In genomic region chr2:190882831-190883582, GRCh38 we compare ENCODE assay signal across 8 cellular contexts. TPM values are rescaled to one million over a fixed set of nuclear protein-coding genes. Genes with fewer than 3 reads are reported as not detected.
DNase-seq lines count a peak whose midpoint lies in the region; ATAC-seq lines count a peak whose summit lies in the region.

No MANE protein-coding gene starts in this region.

- no peak for ATAC-seq in stimulated activated memory B cell treated with anti-CD40 and anti-IgM and Interleukin-4, amounts not matched to agents 10 μg/mL and 1 μg/mL and 100 μg/mL, for 72 hours
- no peak for ATAC-seq in HG03108 (IDR thresholded peaks at IDR 0.05; ENCODE audit: unreplicated experiment)

- H3K27ac Mint-ChIP-seq in activated CD4-positive, alpha-beta T cell treated with anti-CD3 and anti-CD28 coated beads, Interleukin-2, amount 10 ng/mL, durations not matched to agents 7 days and 5 days = peak overlapping the region; percentile 99
- peak overlapping the region; percentile 98 for H3K27ac Mint-ChIP-seq in T-helper 2 cell treated with Interferon-gamma antibody and Interleukin-4, amounts not matched to agents 5 μg/mL and 100 μg/mL, for 36 hours
- H3K27ac Mint-ChIP-seq in stimulated activated memory B cell treated with anti-CD40 and anti-IgM and Interleukin-4, amounts not matched to agents 10 μg/mL and 1 μg/mL and 100 μg/mL, for 72 hours = peak overlapping the region; percentile 94

- H3K27me3 Mint-ChIP-seq in activated CD4-positive, alpha-beta T cell treated with anti-CD3 and anti-CD28 coated beads, Interleukin-2, amount 10 ng/mL, durations not matched to agents 7 days and 5 days = no peaks in the 10 kb centered on the region
- H3K27me3 Mint-ChIP-seq in T-helper 2 cell treated with Interferon-gamma antibody and Interleukin-4, amounts not matched to agents 5 μg/mL and 100 μg/mL, for 36 hours (ENCODE audit: low read depth) = no peaks in the 10 kb centered on the region
- H3K27me3 Mint-ChIP-seq in stimulated activated memory B cell treated with anti-CD40 and anti-IgM and Interleukin-4, amounts not matched to agents 10 μg/mL and 1 μg/mL and 100 μg/mL, for 72 hours = no peaks in the 10 kb centered on the region

- H3K4me3 Mint-ChIP-seq in activated CD4-positive, alpha-beta T cell treated with anti-CD3 and anti-CD28 coated beads, Interleukin-2, amount 10 ng/mL, durations not matched to agents 7 days and 5 days = peak overlapping the region; percentile 92
- peak overlapping the region; percentile 92 for H3K4me3 Mint-ChIP-seq in T-helper 2 cell treated with Interferon-gamma antibody and Interleukin-4, amounts not matched to agents 5 μg/mL and 100 μg/mL, for 36 hours
- peak overlapping the region; percentile 92 for H3K4me3 Mint-ChIP-seq in stimulated activated memory B cell treated with anti-CD40 and anti-IgM and Interleukin-4, amounts not matched to agents 10 μg/mL and 1 μg/mL and 100 μg/mL, for 72 hours

- H3K9me3 Mint-ChIP-seq in activated CD4-positive, alpha-beta T cell treated with anti-CD3 and anti-CD28 coated beads, Interleukin-2, amount 10 ng/mL, durations not matched to agents 7 days and 5 days = no peaks in the 10 kb centered on the region
- H3K9me3 Mint-ChIP-seq in T-helper 2 cell treated with Interferon-gamma antibody and Interleukin-4, amounts not matched to agents 5 μg/mL and 100 μg/mL, for 36 hours = no peaks in the 10 kb centered on the region
- no peaks in the 10 kb centered on the region for H3K9me3 Mint-ChIP-seq in stimulated activated memory B cell treated with anti-CD40 and anti-IgM and Interleukin-4, amounts not matched to agents 10 μg/mL and 1 μg/mL and 100 μg/mL, for 72 hours

- POLR2A ChIA-PET in activated CD4-positive, alpha-beta T cell treated with anti-CD3 and anti-CD28 coated beads, Interleukin-2, amount 10 ng/mL, durations not matched to agents 7 days and 5 days (lab: Charles Lee) = interaction anchor here (0.7 kb wide), 1 partner anchor 64 kb away, joined by 3 read pairs; no protein-coding TSS in a partner anchor

- CTCF ChIA-PET in activated CD4-positive, alpha-beta T cell treated with anti-CD3 and anti-CD28 coated beads, Interleukin-2, amount 10 ng/mL, durations not matched to agents 7 days and 5 days (lab: Charles Lee) = interaction anchor here (0.6 to 1.4 kb wide), 3 partner anchors 10 to 161 kb away, joined by 3 read pairs; no protein-coding TSS in a partner anchor

- DNase-seq in activated CD4-positive, alpha-beta T cell treated with anti-CD3 and anti-CD28 coated beads, Interleukin-2, amount 10 ng/mL, durations not matched to agents 7 days and 5 days = no peak
- no peak for DNase-seq in activated CD4-positive, alpha-beta T cell treated with anti-CD3 and anti-CD28 coated beads for 1 hour
- DNase-seq in T-helper 2 cell treated with Interferon-gamma antibody and Interleukin-4, amounts not matched to agents 5 μg/mL and 100 μg/mL, for 36 hours (ENCODE audit: low spot score) = no peak
- peak; percentile 20 for DNase-seq in globus pallidus (ENCODE audit: low spot score)
- no peak for DNase-seq in NK-92 (lab: John Stamatoyannopoulos, UW; ENCODE audit: unreplicated experiment)
- DNase-seq in amygdala (lab: John Stamatoyannopoulos, UW) = no peak

- peaks cover 47% of the 10 kb centered on the region for H3K4me1 Mint-ChIP-seq in activated CD4-positive, alpha-beta T cell treated with anti-CD3 and anti-CD28 coated beads, Interleukin-2, amount 10 ng/mL, durations not matched to agents 7 days and 5 days
- peaks cover 32% of the 10 kb centered on the region for H3K4me1 Mint-ChIP-seq in T-helper 2 cell treated with Interferon-gamma antibody and Interleukin-4, amounts not matched to agents 5 μg/mL and 100 μg/mL, for 36 hours (ENCODE audit: low read depth)
- peaks cover 39% of the 10 kb centered on the region for H3K4me1 Mint-ChIP-seq in stimulated activated memory B cell treated with anti-CD40 and anti-IgM and Interleukin-4, amounts not matched to agents 10 μg/mL and 1 μg/mL and 100 μg/mL, for 72 hours

- peaks cover 33% of the 10 kb centered on the region for H3K36me3 Mint-ChIP-seq in activated CD4-positive, alpha-beta T cell treated with anti-CD3 and anti-CD28 coated beads, Interleukin-2, amount 10 ng/mL, durations not matched to agents 7 days and 5 days (ENCODE audit: low read depth)
- peaks cover 32% of the 10 kb centered on the region for H3K36me3 Mint-ChIP-seq in T-helper 2 cell treated with Interferon-gamma antibody and Interleukin-4, amounts not matched to agents 5 μg/mL and 100 μg/mL, for 36 hours (ENCODE audit: low read depth)
- peaks cover 8% of the 10 kb centered on the region for H3K36me3 Mint-ChIP-seq in stimulated activated memory B cell treated with anti-CD40 and anti-IgM and Interleukin-4, amounts not matched to agents 10 μg/mL and 1 μg/mL and 100 μg/mL, for 72 hours

RNA-seq across cellular contexts. Expression of gene GLS, which starts 2.4 kb away (rescaled TPM):
- total RNA-seq in activated CD4-positive, alpha-beta T cell treated with anti-CD3 and anti-CD28 coated beads, Interleukin-2, amount 10 ng/mL, durations not matched to agents 7 days and 5 days = 100 to 1,000 TPM; 142 to 155 TPM
